Comparison of ENCODE assay signal across 8 cellular contexts in the genomic region with DNA sequence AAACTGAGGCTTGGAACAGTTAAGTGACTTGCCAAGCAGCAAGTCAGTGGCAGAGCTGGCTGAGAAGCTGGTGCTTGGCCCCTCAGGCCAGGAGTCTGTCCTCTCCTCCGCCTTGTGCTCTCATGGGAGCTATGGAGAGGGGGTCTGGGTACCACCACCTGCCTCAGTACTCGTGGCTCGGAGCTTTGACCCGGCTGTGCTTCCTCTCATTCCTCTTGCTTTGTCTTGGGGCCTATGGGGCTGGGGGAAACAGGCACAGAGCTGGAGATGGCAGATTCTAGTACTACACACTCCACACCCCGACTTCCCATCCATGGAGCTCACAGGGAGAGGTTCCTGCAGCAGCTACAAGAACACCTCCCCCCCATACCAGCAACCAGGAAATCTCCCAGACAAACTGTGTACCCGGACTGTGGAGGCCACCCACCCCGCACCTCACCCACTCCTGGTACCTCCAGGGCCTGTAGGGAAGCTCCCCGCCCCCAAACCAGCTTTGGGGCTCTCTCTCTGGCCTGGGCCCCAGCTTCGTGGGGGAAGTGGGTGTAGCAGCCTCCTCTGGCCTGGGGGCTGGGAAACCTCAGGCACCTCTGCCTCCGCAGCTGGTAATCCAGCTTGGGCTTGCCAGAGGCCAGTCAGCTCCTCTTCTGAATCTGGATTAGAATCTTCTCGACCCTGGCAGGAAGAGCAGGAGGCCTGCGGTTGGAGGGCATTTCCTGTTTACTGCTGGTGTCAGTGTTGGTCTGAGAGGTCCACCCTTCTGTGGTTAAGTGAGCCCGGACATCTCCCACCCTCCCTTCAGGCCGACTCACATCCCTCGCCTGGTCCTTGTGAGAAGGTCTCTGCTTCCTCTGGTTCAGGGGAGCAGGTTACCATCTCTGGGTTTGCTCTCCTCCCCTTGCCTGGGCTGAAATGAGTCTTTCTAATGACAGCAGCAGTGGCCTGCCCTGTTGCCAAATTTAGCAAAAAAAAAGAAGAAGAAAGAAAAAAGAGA. TPM values are rescaled to one million over a fixed set of nuclear protein-coding genes. Genes with fewer than 3 reads are reported as not detected.
DNase-seq lines count a peak whose midpoint lies in the region; ATAC-seq and TF ChIP-seq lines count a peak whose summit lies in the region.

No MANE protein-coding gene starts in this region.

- no peaks in the 10 kb centered on the region for H3K36me3 Mint-ChIP-seq in naive thymus-derived CD8-positive, alpha-beta T cell

- H3K27ac ChIP-seq in RWPE1: peak overlapping the region; percentile 71

- H3K9me3 Mint-ChIP-seq in naive thymus-derived CD8-positive, alpha-beta T cell: no peaks in the 10 kb centered on the region

- POLR2A ChIA-PET in RWPE1 (lab: Yijun Ruan, JAX; ENCODE audit: low non-redundant PET): no interaction called here
- POLR2A ChIA-PET in naive thymus-derived CD8-positive, alpha-beta T cell (lab: Charles Lee): interaction anchor here (0.6 to 1.0 kb wide), 2 partner anchors 21 to 150 kb away, joined by 3 to 4 read pairs; no protein-coding TSS in a partner anchor

- H3K27me3 Mint-ChIP-seq in naive thymus-derived CD8-positive, alpha-beta T cell: peaks cover 0 to 4% (median 0%) of the 10 kb centered on the region in 5 donors

- no peak for TF ChIP-seq POLR2A in erythroblast (IDR thresholded peaks at IDR 0.05; ENCODE audit: low read length)

- peak overlapping the region in 7 of 10 donors; percentile 5 to 70 (median 31) for H3K4me3 Mint-ChIP-seq in naive thymus-derived CD8-positive, alpha-beta T cell

- peak overlapping the region; percentile 44 to 91 (median 66) for H3K27ac Mint-ChIP-seq in naive thymus-derived CD8-positive, alpha-beta T cell

- TF ChIP-seq CTCF in RWPE1 (conservative IDR thresholded peaks at IDR 0.05; ENCODE audit: low read depth): no peak

- CTCF ChIA-PET in RWPE1 (lab: Yijun Ruan, JAX): interaction anchor here (0.6 to 2.0 kb wide), 6 partner anchors 14 to 274 kb away, joined by 3 to 12 read pairs (median 3); partner anchors contain the start of gene RHOB

- peak; percentile 77 for DNase-seq in AG08395 (ENCODE audit: low spot score)
- no peak for DNase-seq in RWPE1 (ENCODE audit: low spot score)
- DNase-seq in erythroblast (lab: John Stamatoyannopoulos, UW): peak; percentile 7 to 19
- no peak for DNase-seq in naive thymus-derived CD8-positive, alpha-beta T cell
- no peak for DNase-seq in NCI-H187 (lab: John Stamatoyannopoulos, UW)
- DNase-seq in NCI-H345 treated with DMSO at 0.1 percent for 48 hours (lab: John Stamatoyannopoulos, UW; ENCODE audit: unreplicated experiment): no peak

- ATAC-seq in GM18909 (IDR thresholded peaks at IDR 0.05; ENCODE audit: poor library complexity, unreplicated experiment) (peak; percentile 72), HG03060 (IDR thresholded peaks at IDR 0.05; ENCODE audit: low read depth, unreplicated experiment) (peak; percentile 35)
- peak in 1 of 2 donors; percentile 40 for ATAC-seq in naive thymus-derived CD8-positive, alpha-beta T cell

- H3K4me1 Mint-ChIP-seq in naive thymus-derived CD8-positive, alpha-beta T cell: peaks cover 14 to 57% (median 23%) of the 10 kb centered on the region in 4 donors

RNA-seq across cellular contexts. Expression of gene RHOB, which starts 22.3 kb away (rescaled TPM):
- 10 to 100 TPM; 21.0 to 21.5 TPM for total RNA-seq in naive thymus-derived CD8-positive, alpha-beta T cell
- polyA plus RNA-seq in naive thymus-derived CD8-positive, alpha-beta T cell: 1 to 10 TPM; 1.3 to 2.0 (median 1.6) TPM

Comparison
In these comparisons a context has a peak if more than half of its experiments do, and no peak if none do; other contexts are left out.
1. DNase-seq: peak in AG08395 (single experiment) and erythroblast (2 of 2); none in RWPE1 (single experiment), naive thymus-derived CD8-positive, alpha-beta T cell (0 of 10), NCI-H187 (0 of 2) and NCI-H345 treated with DMSO at 0.1 percent for 48 hours (single experiment).